16 cellular contexts compared by ENCODE assay signal in genomic region chr1:202036595-202037387, GRCh38. TPM values are rescaled to one million over a fixed set of nuclear protein-coding genes. Genes with fewer than 3 reads are reported as not detected.
DNase-seq lines count a peak whose midpoint lies in the region; ATAC-seq, FAIRE-seq and TF ChIP-seq lines count a peak whose summit lies in the region.
"Had no signal": no experiment of that assay in that cellular context is flagged by ENCODE, and none has a peak within 500 bp of the region (broad histone marks: within the 10 kb centered on the region; RNA-seq: fewer than 3 reads in every experiment).

No MANE protein-coding gene starts in this region.

- peak; percentile 33 for FAIRE-seq in endothelial cell of umbilical vein (lab: Jason Lieb, UNC)
- FAIRE-seq: G401.6 had no signal

- peak; percentile 21 for DNase-seq in D341Med (ENCODE audit: low spot score)
- DNase-seq in Peyer's patch, result peak in 1 of 3 donors; percentile 66
- no peak for DNase-seq in endothelial cell of umbilical vein (ENCODE audit: low read depth, low spot score)
- DNase-seq in type B pancreatic cell (ENCODE audit: extremely low spot score, unreplicated experiment), result no peak
- DNase-seq in HK-2 (ENCODE audit: unreplicated experiment), result no peak
- DNase-seq: AML-193, NCI-H1417 treated with DMSO at 0.1 percent for 48 hours, NCI-H187 treated with DMSO at 0.1 percent for 48 hours, NCI-H526, SJCRH30 had no signal

- CTCF ChIA-PET in endothelial cell of umbilical vein (lab: Charles Lee), result interaction anchor here (0.7 kb wide), 1 partner anchor 79 kb away, joined by 3 read pairs; no protein-coding TSS in a partner anchor

- H4K20me1 ChIP-seq in endothelial cell of umbilical vein (replicated peaks; ENCODE audit: control insufficient read depth, extremely low read depth, insufficient read depth, low read length), result no peaks in the 10 kb centered on the region

- TF ChIP-seq CTCF in Peyer's patch (IDR thresholded peaks at IDR 0.05), result peak in 2 of 6 experiments; percentile 25 to 39
- TF ChIP-seq CTCF in endothelial cell of umbilical vein (IDR thresholded peaks at IDR 0.05; ENCODE audit: extremely low read depth in 1 of 2, insufficient read depth in 1 of 2, low read depth in 1 of 2, low read length in 2 of 2), result no peak
- no peak for TF ChIP-seq CTCF in type B pancreatic cell (conservative IDR thresholded peaks at IDR 0.05)

- POLR2A ChIA-PET in endothelial cell of umbilical vein (lab: Charles Lee), result no interaction called here

- no peaks in the 10 kb centered on the region for H3K27me3 Mint-ChIP-seq in type B pancreatic cell

- H3K27me3 ChIP-seq in Peyer's patch (no peaks in the 10 kb centered on the region), endothelial cell of umbilical vein (ENCODE audit: control insufficient read depth in 2 of 2, insufficient read depth in 2 of 2, low read length in 2 of 2) (peaks cover 2 to 5% of the 10 kb centered on the region in 2 experiments)
- H3K27me3 ChIP-seq: SJCRH30 had no signal

- H2AFZ ChIP-seq in endothelial cell of umbilical vein (ENCODE audit: low read depth, low read length), result no peak overlapping the region

- ATAC-seq in HG03045 (IDR thresholded peaks at IDR 0.05; ENCODE audit: unreplicated experiment), result no peak
- ATAC-seq in HG03378 (IDR thresholded peaks at IDR 0.05; ENCODE audit: unreplicated experiment), result no peak

- H3K36me3 Mint-ChIP-seq in type B pancreatic cell, result no peaks in the 10 kb centered on the region

- intact Hi-C loops in endothelial cell of umbilical vein (cut with micrococcal nuclease), result no loop called here

- no peaks in the 10 kb centered on the region for H3K9me3 ChIP-seq in Peyer's patch
- no peaks in the 10 kb centered on the region for H3K9me3 ChIP-seq in endothelial cell of umbilical vein (replicated peaks; ENCODE audit: control insufficient read depth, insufficient read depth, low read length)
- H3K9me3 ChIP-seq: HAP-1, SJCRH30 had no signal

- peaks cover 0 to 13% (median 7%) of the 10 kb centered on the region in 4 donors for H3K4me1 ChIP-seq in Peyer's patch
- H3K4me1 ChIP-seq in endothelial cell of umbilical vein (ENCODE audit: control insufficient read depth, extremely low read depth, insufficient read depth, low read length), result no peaks in the 10 kb centered on the region
- H3K4me1 ChIP-seq: HAP-1 had no signal

- H3K36me3 ChIP-seq in Peyer's patch (no peaks in the 10 kb centered on the region), endothelial cell of umbilical vein (ENCODE audit: control insufficient read depth in 2 of 2, extremely low read depth in 1 of 2, insufficient read depth in 2 of 2, low read length in 2 of 2) (no peaks in the 10 kb centered on the region)
- H3K36me3 ChIP-seq: HAP-1, SJCRH30 had no signal

- no peak overlapping the region for H3K4me3 ChIP-seq in Peyer's patch
- no peak overlapping the region for H3K4me3 ChIP-seq in endothelial cell of umbilical vein (replicated peaks in 1 of 3; ENCODE audit: insufficient read depth in 1 of 3, low read depth in 1 of 3, low read length in 3 of 3)
- H3K4me3 ChIP-seq: HAP-1, SJCRH30 had no signal

- no peaks in the 10 kb centered on the region for H3K9me1 ChIP-seq in endothelial cell of umbilical vein (replicated peaks; ENCODE audit: control insufficient read depth, extremely low read depth, insufficient read depth, low read length)

- no peak overlapping the region for H3K9ac ChIP-seq in endothelial cell of umbilical vein (replicated peaks; ENCODE audit: extremely low read depth, insufficient read depth, low read length)
- H3K9ac ChIP-seq: KMS-11 had no signal

- no TSS peak for BruUV-seq in endothelial cell of umbilical vein (replicated peaks; lab: Mats Ljungman, UMichigan)

- H3K79me2 ChIP-seq in endothelial cell of umbilical vein (ENCODE audit: control insufficient read depth, insufficient read depth, low read length), result no peaks in the 10 kb centered on the region

- TF ChIP-seq POLR2A in Peyer's patch (IDR thresholded peaks at IDR 0.05), result peak in 1 of 2 donors; percentile 52
- TF ChIP-seq POLR2A in endothelial cell of umbilical vein (IDR thresholded peaks at IDR 0.05; ENCODE audit: low read depth, low read length), result no peak

- H3K27ac Mint-ChIP-seq in type B pancreatic cell, result peak overlapping the region; percentile 43

- no peak overlapping the region for H3K4me2 ChIP-seq in endothelial cell of umbilical vein (ENCODE audit: insufficient read depth, low read length)

- no peak overlapping the region for H3K4me3 Mint-ChIP-seq in type B pancreatic cell

- H3K4me1 Mint-ChIP-seq in type B pancreatic cell (ENCODE audit: unreplicated experiment), result peaks cover 4% of the 10 kb centered on the region

- dilution Hi-C loops in endothelial cell of umbilical vein (cut with MboI; ENCODE audit: extremely low pct_ligation_motif_present, low sequenced_read_pairs), result no loop called here

- H3K9me3 Mint-ChIP-seq in type B pancreatic cell, result peaks cover 5% of the 10 kb centered on the region

- H3K27ac ChIP-seq in Peyer's patch (peak overlapping the region in 3 of 4 donors; percentile 8 to 82 (median 64)), endothelial cell of umbilical vein (ENCODE audit: insufficient read depth, low read depth, low read length) (no peak overlapping the region)
- H3K27ac ChIP-seq: C4-2B, KMS-11, SJCRH30 had no signal

TF ChIP-seq in endothelial cell of umbilical vein, 7 proteins besides CTCF, POLR2A, EP300 and RAD21:
- TF ChIP-seq MYC (IDR thresholded peaks at IDR 0.05; ENCODE audit: low read depth, low read length) (no peak), JUN (IDR thresholded peaks at IDR 0.05; ENCODE audit: borderline replicate concordance, insufficient read depth, insufficient read length, low read depth) (no peak), GATA2 (IDR thresholded peaks at IDR 0.05; ENCODE audit: insufficient read depth, insufficient read length, low read depth, low read length) (no peak), MAX (IDR thresholded peaks at IDR 0.05; ENCODE audit: insufficient read depth, insufficient read length) (no peak), POLR2AphosphoS5 (IDR thresholded peaks at IDR 0.05; ENCODE audit: insufficient read depth, low read depth, low read length) (no peak), FOS (IDR thresholded peaks at IDR 0.05; ENCODE audit: borderline replicate concordance, insufficient read depth, low read length) (no peak), EZH2 (IDR thresholded peaks at IDR 0.05; ENCODE audit: borderline replicate concordance, low read depth, low read length, severe bottlenecking) (no peak)
TF ChIP-seq in endothelial cell of umbilical vein: peak in this region for 0.

RNA-seq across cellular contexts. Expression of gene ELF3, which starts 26.4 kb away (rescaled TPM):
- total RNA-seq in Peyer's patch (100 to 1,000 TPM; 497 to 741 (median 654) TPM), endothelial cell of umbilical vein (0.09 and 0.29 TPM in 2 replicates), type B pancreatic cell (ENCODE audit: low replicate concordance) (237 and 498 TPM in 2 replicates)
- polyA plus RNA-seq in endothelial cell of umbilical vein, result 0.07 and 0.14 TPM in 2 replicates
- polyA plus RNA-seq in endothelial cell of umbilical vein (2011; cell fraction: cytosol; rRNA removed), result not detected in 2 replicates
- polyA plus RNA-seq in endothelial cell of umbilical vein (2011; cell fraction: nucleus; rRNA removed), result 0.17 and 0.48 TPM in 2 replicates
- polyA plus RNA-seq in endothelial cell of umbilical vein (2012), result not detected in 2 replicates
- 0.25 TPM in 1 of 2 replicates, not detected in the other for polyA minus RNA-seq in endothelial cell of umbilical vein
- 37.2 TPM for polyA minus RNA-seq in endothelial cell of umbilical vein (2011; cell fraction: cytosol; rRNA and poly(A)+ RNA removed)
- 0.19 TPM in 1 of 2 replicates, not detected in the other for polyA minus RNA-seq in endothelial cell of umbilical vein (2011; cell fraction: nucleus; rRNA and poly(A)+ RNA removed)

RNA-seq across cellular contexts. Expression of gene RNPEP, which starts 54.3 kb away (rescaled TPM):
- total RNA-seq in Peyer's patch (100 to 1,000 TPM; 165 to 257 (median 204) TPM), endothelial cell of umbilical vein (65.7 and 73.5 TPM in 2 replicates), type B pancreatic cell (ENCODE audit: low replicate concordance) (57.3 and 63.9 TPM in 2 replicates)
- polyA plus RNA-seq in endothelial cell of umbilical vein, result 48.9 and 56.1 TPM in 2 replicates
- 38.8 and 45.3 TPM in 2 replicates for polyA plus RNA-seq in endothelial cell of umbilical vein (2011; cell fraction: cytosol; rRNA removed)
- 67.0 and 75.2 TPM in 2 replicates for polyA plus RNA-seq in endothelial cell of umbilical vein (2011; cell fraction: nucleus; rRNA removed)
- 42.6 and 70.4 TPM in 2 replicates for polyA plus RNA-seq in endothelial cell of umbilical vein (2012)
- polyA minus RNA-seq in endothelial cell of umbilical vein, result 48.8 and 50.7 TPM in 2 replicates
- polyA minus RNA-seq in endothelial cell of umbilical vein (2011; cell fraction: cytosol; rRNA and poly(A)+ RNA removed), result 35.4 TPM
- 15.9 and 20.2 TPM in 2 replicates for polyA minus RNA-seq in endothelial cell of umbilical vein (2011; cell fraction: nucleus; rRNA and poly(A)+ RNA removed)

Comparison
In these comparisons a context has a peak if more than half of its experiments do, and no peak if none do; other contexts are left out.
1. RNA of gene ELF3, which starts 26.4 kb away (total RNA-seq): 497 to 741 TPM in Peyer's patch and 237 to 498 TPM in type B pancreatic cell; 0.09 to 0.29 TPM in endothelial cell of umbilical vein; every median in the first group is over 100 times any median in the second.